12 cellular contexts compared by ENCODE assay signal in the genomic region with DNA sequence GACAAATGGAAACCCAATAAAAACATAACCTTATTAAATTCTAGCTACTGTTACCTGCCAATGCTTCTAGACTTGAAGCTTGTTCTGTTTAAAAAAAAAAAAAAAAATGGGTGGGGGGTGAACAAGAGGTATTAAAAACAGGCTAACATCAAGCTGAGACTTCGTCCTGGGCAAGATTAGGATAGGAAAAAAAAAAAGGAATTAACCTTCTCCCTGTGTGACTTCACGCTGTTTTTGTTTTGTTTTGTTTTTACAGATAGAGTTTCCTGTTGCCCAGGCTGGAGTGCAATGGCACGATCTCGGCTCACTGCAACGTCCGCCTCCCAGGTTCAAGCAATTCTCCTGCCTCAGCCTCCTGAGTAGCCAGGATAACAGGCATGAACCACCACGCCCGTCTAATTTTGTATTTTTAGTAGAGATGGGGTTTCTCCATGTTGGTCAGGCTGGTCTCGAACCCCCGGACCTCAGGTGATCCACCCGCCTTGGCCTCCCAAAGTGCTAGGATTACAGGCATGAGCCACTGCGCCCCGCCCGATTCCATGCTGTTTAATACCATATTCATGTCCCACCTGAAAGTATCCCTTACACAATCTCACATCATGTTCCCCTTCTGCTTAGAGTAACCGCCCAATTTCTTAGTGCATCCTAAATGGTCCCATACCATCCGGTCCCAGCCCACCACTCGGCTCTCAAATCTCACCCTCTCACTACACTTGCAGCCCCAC. TPM values are rescaled to one million over a fixed set of nuclear protein-coding genes. Genes with fewer than 3 reads are reported as not detected.
DNase-seq lines count a peak whose midpoint lies in the region; ATAC-seq, FAIRE-seq and TF ChIP-seq lines count a peak whose summit lies in the region.
"Had no signal": no experiment of that assay in that cellular context is flagged by ENCODE, and none has a peak within 500 bp of the region (broad histone marks: within the 10 kb centered on the region; RNA-seq: fewer than 3 reads in every experiment).

No MANE protein-coding gene starts in this region.

- intact Hi-C loops in left ventricle myocardium superior (cut with micrococcal nuclease): loop anchor here (10.0 kb wide), 1 partner anchor 62 kb away; no protein-coding TSS in a partner anchor
- intact Hi-C loops in Right ventricle myocardium superior (cut with DNase I): loop anchor here (5.0 kb wide), 1 partner anchor 75 kb away; no protein-coding TSS in a partner anchor
- intact Hi-C loops in lower lobe of right lung (cut with DNase I): no loop called here
- intact Hi-C loops in vagina (cut with DNase I): no loop called here

- DNase-seq in left ventricle myocardium superior (peak; percentile 30), Right ventricle myocardium superior (no peak), astrocyte (ENCODE audit: low read depth) (no peak), lower lobe of right lung (no peak), vagina (ENCODE audit: extremely low spot score in 2 of 2) (no peak), activated gamma-delta T cell (lab: John Stamatoyannopoulos, UW) (no peak)
- DNase-seq: central memory CD4-positive, alpha-beta T cell; heart left ventricle had no signal

- peaks cover 60% of the 10 kb centered on the region for H3K79me2 ChIP-seq in astrocyte (ENCODE audit: insufficient read depth, low read length)

- peaks cover 15% of the 10 kb centered on the region for H3K27me3 Mint-ChIP-seq in astrocyte (ENCODE audit: low read depth, unreplicated experiment)

- H3K9ac ChIP-seq in astrocyte (ENCODE audit: low read length): no peak overlapping the region

- peak overlapping the region; percentile 96 for H3K4me2 ChIP-seq in astrocyte (ENCODE audit: low read length)

- FAIRE-seq in astrocyte (lab: Jason Lieb, UNC): no peak

- no peaks in the 10 kb centered on the region for H3K9me3 Mint-ChIP-seq in astrocyte (ENCODE audit: unreplicated experiment)

- H2AFZ ChIP-seq in astrocyte (ENCODE audit: low read depth, low read length): no peak overlapping the region

- no peak overlapping the region for H3K27ac ChIP-seq in astrocyte (ENCODE audit: low read depth, low read length)
- H3K27ac ChIP-seq in lower lobe of right lung: peak overlapping the region; percentile 11
- H3K27ac ChIP-seq in vagina: peak overlapping the region; percentile 90
- H3K27ac ChIP-seq: C4-2B had no signal

- H3K4me3 ChIP-seq in astrocyte (ENCODE audit: insufficient read depth, low read depth, low read length) (no peak overlapping the region), lower lobe of right lung (peak overlapping the region; percentile 86), vagina (peak overlapping the region; percentile 69 to 85)

- H3K4me1 Mint-ChIP-seq in astrocyte (ENCODE audit: low read depth, unreplicated experiment): peaks cover 15% of the 10 kb centered on the region

- H3K36me3 ChIP-seq in astrocyte (ENCODE audit: insufficient read depth, low read length): no peaks in the 10 kb centered on the region
- no peaks in the 10 kb centered on the region for H3K36me3 ChIP-seq in lower lobe of right lung
- H3K36me3 ChIP-seq in vagina: no peaks in the 10 kb centered on the region
- H3K36me3 ChIP-seq: heart left ventricle had no signal

- no peaks in the 10 kb centered on the region for H3K27me3 ChIP-seq in astrocyte (ENCODE audit: insufficient read depth, low read length)
- no peaks in the 10 kb centered on the region for H3K27me3 ChIP-seq in lower lobe of right lung (ENCODE audit: low read depth)
- H3K27me3 ChIP-seq in vagina: no peaks in the 10 kb centered on the region
- H3K27me3 ChIP-seq: heart left ventricle had no signal

- H3K4me1 ChIP-seq in astrocyte (ENCODE audit: insufficient read depth, low read length) (peaks cover 24% of the 10 kb centered on the region), lower lobe of right lung (peaks cover 41% of the 10 kb centered on the region), vagina (peaks cover 74% of the 10 kb centered on the region)

- TF ChIP-seq POLR2A in vagina (IDR thresholded peaks at IDR 0.05): no peak

- H4K20me1 ChIP-seq in astrocyte (ENCODE audit: insufficient read depth, low read length): peaks cover 39% of the 10 kb centered on the region

- H3K4me3 Mint-ChIP-seq in astrocyte (ENCODE audit: unreplicated experiment): peak overlapping the region; percentile 47

- H3K36me3 Mint-ChIP-seq in astrocyte (ENCODE audit: low read depth, unreplicated experiment): peaks cover 1% of the 10 kb centered on the region

- TF ChIP-seq CTCF in astrocyte (IDR thresholded peaks at IDR 0.05; ENCODE audit: insufficient read depth, low read depth, low read length): no peak
- TF ChIP-seq CTCF in lower lobe of right lung (IDR thresholded peaks at IDR 0.05): no peak
- no peak for TF ChIP-seq CTCF in vagina (IDR thresholded peaks at IDR 0.05)

- ATAC-seq in left ventricle myocardium superior (no peak), Right ventricle myocardium superior (ENCODE audit: poor library complexity) (no peak), lower lobe of right lung (no peak), HG03097 (IDR thresholded peaks at IDR 0.05; ENCODE audit: low FRiP score, unreplicated experiment) (no peak), GM19328 (IDR thresholded peaks at IDR 0.05; ENCODE audit: unreplicated experiment) (no peak)
- ATAC-seq: heart left ventricle had no signal

- H3K27ac Mint-ChIP-seq in astrocyte (ENCODE audit: unreplicated experiment): no peak overlapping the region

- H3K9me3 ChIP-seq in astrocyte (ENCODE audit: insufficient read depth, low read depth, low read length): no peaks in the 10 kb centered on the region
- no peaks in the 10 kb centered on the region for H3K9me3 ChIP-seq in lower lobe of right lung
- no peaks in the 10 kb centered on the region for H3K9me3 ChIP-seq in vagina
- H3K9me3 ChIP-seq: heart left ventricle had no signal

RNA-seq across cellular contexts. Expression of a gene that starts 2.2 kb away (rescaled TPM):
- total RNA-seq in left ventricle myocardium superior (25.0 TPM), Right ventricle myocardium superior (25.7 TPM), astrocyte (7.5 and 9.4 TPM in 2 replicates), lower lobe of right lung (13.1 TPM), vagina (32.2 TPM)

RNA-seq across cellular contexts. Expression of a gene that starts 35.5 kb away (rescaled TPM):
- total RNA-seq in left ventricle myocardium superior (0.12 TPM), Right ventricle myocardium superior (0.13 TPM), astrocyte (not detected in 2 replicates), lower lobe of right lung (7.6 TPM), vagina (26.5 TPM)
- total RNA-seq: M059J had no signal

Comparison
In these comparisons a context has a peak if more than half of its experiments do, and no peak if none do; other contexts are left out.
1. intact Hi-C loops: an anchor here in left ventricle myocardium superior (10.0 kb wide) and Right ventricle myocardium superior (5.0 kb wide); none called in lower lobe of right lung and vagina.